Comparison of ENCODE assay signal across 24 cellular contexts in the genomic region with DNA sequence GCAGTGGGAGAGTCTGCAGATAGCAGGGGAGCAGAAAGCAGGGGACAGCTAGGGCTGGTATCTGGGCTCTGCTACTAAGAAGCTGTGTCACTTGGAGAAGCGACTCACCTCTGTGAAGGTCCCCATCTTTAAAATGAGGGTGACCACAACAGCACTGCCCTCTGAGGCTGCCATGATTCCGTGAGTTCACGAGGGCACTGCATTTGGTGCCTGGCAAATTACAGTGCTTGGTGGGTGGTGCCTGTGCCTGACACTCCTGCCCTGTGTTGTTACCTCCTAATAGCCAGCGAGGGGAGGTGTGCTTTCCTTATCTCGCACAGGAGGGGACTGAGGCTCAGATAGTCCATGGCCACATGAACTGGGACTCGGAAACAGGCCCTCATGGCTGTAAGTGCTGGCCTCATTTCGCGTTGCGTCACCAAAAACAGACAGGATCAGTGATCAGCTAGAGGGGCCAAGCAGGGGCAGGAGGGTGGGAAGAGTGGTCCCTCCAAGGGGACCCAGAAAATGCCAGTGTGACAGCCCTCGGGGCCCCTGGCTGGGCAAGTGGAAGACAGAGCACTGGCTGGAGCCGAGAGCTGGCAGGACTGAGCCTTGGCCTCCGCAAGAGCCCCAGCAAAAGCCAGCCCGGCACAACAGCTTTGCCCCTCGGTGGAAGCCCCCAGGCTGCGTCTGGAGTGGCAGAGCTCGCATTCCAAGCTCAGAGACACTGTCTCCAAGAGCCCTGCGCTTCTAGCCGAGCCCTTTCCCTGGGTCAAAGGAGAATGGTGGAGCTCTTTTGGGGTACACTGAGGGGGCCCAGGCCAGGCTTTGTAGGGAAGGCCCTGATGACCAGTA. TPM values are rescaled to one million over a fixed set of nuclear protein-coding genes. Genes with fewer than 3 reads are reported as not detected.
DNase-seq lines count a peak whose midpoint lies in the region; ATAC-seq, FAIRE-seq and TF ChIP-seq lines count a peak whose summit lies in the region.
"Had no signal": no experiment of that assay in that cellular context is flagged by ENCODE, and none has a peak within 500 bp of the region (broad histone marks: within the 10 kb centered on the region; RNA-seq: fewer than 3 reads in every experiment).

No MANE protein-coding gene starts in this region.

- H2BK120ac ChIP-seq in H1 (replicated peaks; ENCODE audit: low read depth, low read length) = peak overlapping the region; percentile 6

- H4K8ac ChIP-seq in H1 (ENCODE audit: extremely low read depth, insufficient read depth, low read length) = no peak overlapping the region; the same call in 1 of the 2 replicates

- H2BK5ac ChIP-seq in H1 (ENCODE audit: low read depth, low read length) = peak overlapping the region; percentile 63; the same call in 1 of the 2 replicates

- H3K14ac ChIP-seq in H1 (ENCODE audit: insufficient read length) = no peak overlapping the region

- no peak overlapping the region for H2AFZ ChIP-seq in H1 (ENCODE audit: low read length)
- H2AFZ ChIP-seq: parathyroid adenoma had no signal

- no peak for TF ChIP-seq RAD21 in H1 (IDR thresholded peaks at IDR 0.05 in 1 of 2, conservative IDR thresholded peaks at IDR 0.05 in 1 of 2; ENCODE audit: low read depth in 2 of 2, low read length in 2 of 2)

- POLR2A ChIA-PET in H1 (lab: Charles Lee; ENCODE audit: partially characterized antibody) = interaction anchor here (1.0 to 1.8 kb wide), 4 partner anchors 9 to 38 kb away, joined by 3 to 6 read pairs (median 4); a partner anchor contains a TSS

- no peak for TF ChIP-seq EP300 in H1 (IDR thresholded peaks at IDR 0.05; ENCODE audit: borderline replicate concordance in 1 of 2, low read depth in 2 of 2, low read length in 2 of 2)
- TF ChIP-seq EP300 in ovary (IDR thresholded peaks at IDR 0.05) = no peak
- no peak for TF ChIP-seq EP300 in upper lobe of left lung (IDR thresholded peaks at IDR 0.05)

- no peak overlapping the region for H3K56ac ChIP-seq in H1 (replicated peaks; ENCODE audit: insufficient read length, low read depth, low read length)

- WGBS in HUES64 = 75% methylated on average over 18 of the region's 18 CpGs
- 90% methylated on average over 18 of the region's 18 CpGs; no CpG with 5 or more reads in 1 of the 2 experiments for WGBS in H1 (ENCODE audit: extremely low coverage in 1 of 2, insufficient coverage in 1 of 2, insufficient read length in 1 of 2, insufficient replicate concordance in 2 of 2, low coverage in 1 of 2, low lambda C conversion rate in 2 of 2, missing lambda C conversion rate in 1 of 2), 2 experiments
- 90 to 95% (median 91%) methylated on average over 18 of the region's 18 CpGs for WGBS in ovary, 3 donors
- WGBS in upper lobe of left lung, 2 donors = 83 to 92% methylated on average over 16 to 18 of the region's 18 CpGs

- peak overlapping the region; percentile 10; the same call in 1 of the 2 replicates for H2BK15ac ChIP-seq in H1 (ENCODE audit: low read length)

- TF ChIP-seq CTCF in H1 (IDR thresholded peaks at IDR 0.05; ENCODE audit: control extremely low read depth in 1 of 3, insufficient read depth in 1 of 3, low read depth in 1 of 3, low read length in 3 of 3) (no peak), ovary (IDR thresholded peaks at IDR 0.05) (no peak), upper lobe of left lung (IDR thresholded peaks at IDR 0.05) (no peak)

- TF ChIP-seq POLR2A in H1 (IDR thresholded peaks at IDR 0.05; ENCODE audit: control extremely low read depth in 1 of 2, low read depth in 2 of 2, low read length in 2 of 2) = no peak
- no peak for TF ChIP-seq POLR2A in ovary (IDR thresholded peaks at IDR 0.05)
- no peak for TF ChIP-seq POLR2A in upper lobe of left lung (IDR thresholded peaks at IDR 0.05)

- H4K91ac ChIP-seq in H1 (replicated peaks; ENCODE audit: insufficient read length, low read length) = peak overlapping the region; percentile 87

- H3K23me2 ChIP-seq in H1 (ENCODE audit: low read depth, low read length) = no peaks in the 10 kb centered on the region

- peak overlapping the region; percentile 88; the same call in 1 of the 2 replicates for H2BK20ac ChIP-seq in H1 (ENCODE audit: low read length)

- H3K4me1 ChIP-seq in HUES64 (ENCODE audit: insufficient read depth, low read length) (peaks cover 24% of the 10 kb centered on the region), H1 (replicated peaks in 1 of 4; ENCODE audit: control insufficient read depth in 3 of 4, insufficient read depth in 4 of 4, low read length in 3 of 4) (peaks cover 6 to 20% (median 11%) of the 10 kb centered on the region in 4 experiments; a peak in 5 of 7 replicates), ovary (ENCODE audit: insufficient read depth) (peaks cover 31% of the 10 kb centered on the region), upper lobe of left lung (peaks cover 33 to 41% (median 35%) of the 10 kb centered on the region in 4 donors)

- no peak for DNase-seq in H1 (ENCODE audit: low read depth in 1 of 2, low spot score in 2 of 2)
- no peak for DNase-seq in ovary
- peak in 1 of 2 donors; percentile 54 for DNase-seq in upper lobe of left lung
- DNase-seq in HK-2 (ENCODE audit: unreplicated experiment) = no peak
- no peak for DNase-seq in medulla oblongata (ENCODE audit: extremely low spot score)
- no peak for DNase-seq in SIG-M5 treated with dmso at 0.1 percent for 504 hours (lab: John Stamatoyannopoulos, UW; ENCODE audit: unreplicated experiment)
- DNase-seq: activated CD4-positive, alpha-beta memory T cell treated with anti-CD3 and anti-CD28 coated beads, Interleukin-2, amount 10 ng/mL, durations not matched to agents 7 days and 5 days; activated naive CD4-positive, alpha-beta T cell treated with Interleukin-2 at 50 U/mL for 16 hours; aorta; cerebellar nuclear complex; effector memory CD4-positive, alpha-beta T cell; GM23248; heart left ventricle; immature natural killer cell; MM.1S; naive thymus-derived CD8-positive, alpha-beta T cell; NCI-H1694; NCI-H748 treated with DMSO at 0.1 percent for 48 hours; SIG-M5; small intestine; stimulated activated CD4-positive, alpha-beta T cell treated with anti-CD3 and anti-CD28 coated beads, Interleukin-4, amount 100 ng/mL, for 24 hours had no signal

- CTCF ChIA-PET in H1 (lab: Charles Lee; ENCODE audit: partially characterized antibody) = interaction anchor here (0.7 to 7.7 kb wide), 6 partner anchors 12 to 143 kb away, joined by 3 to 86 read pairs (median 3); no protein-coding TSS in a partner anchor

- intact Hi-C loops in ovary (cut with DNase I) = loop anchor here in 1 of 4 donors (5.0 kb wide), 1 partner anchor 97 kb away; a partner anchor contains a TSS

- H2BK12ac ChIP-seq in H1 (ENCODE audit: low read depth, low read length) = peak overlapping the region; percentile 3

- no peak overlapping the region for H3K4me3 ChIP-seq in HUES64 (ENCODE audit: low read length)
- H3K4me3 ChIP-seq in H1 (ENCODE audit: extremely low read depth in 1 of 4, insufficient read depth in 2 of 4, low read depth in 3 of 4, low read length in 4 of 4) = no peak overlapping the region
- no peak overlapping the region for H3K4me3 ChIP-seq in ovary
- no peak overlapping the region for H3K4me3 ChIP-seq in upper lobe of left lung
- H3K4me3 ChIP-seq: GM23248 had no signal

- H3K9me3 ChIP-seq in HUES64 (ENCODE audit: insufficient read depth, low read depth, low read length) = no peaks in the 10 kb centered on the region
- no peaks in the 10 kb centered on the region for H3K9me3 ChIP-seq in H1 (ENCODE audit: insufficient read depth in 2 of 2, low read depth in 1 of 2, low read length in 1 of 2)
- H3K9me3 ChIP-seq in ovary = no peaks in the 10 kb centered on the region
- H3K9me3 ChIP-seq in upper lobe of left lung = no peaks in the 10 kb centered on the region
- H3K9me3 ChIP-seq: heart left ventricle had no signal

- H3K23ac ChIP-seq in H1 (ENCODE audit: insufficient read length) = no peak overlapping the region

- H4K20me1 ChIP-seq in H1 (replicated peaks in 1 of 2; ENCODE audit: control insufficient read depth in 1 of 2, insufficient read depth in 2 of 2, low read length in 2 of 2) = no peaks in the 10 kb centered on the region

- H3K27ac ChIP-seq in HUES64 (ENCODE audit: low read depth, low read length) = peak overlapping the region; percentile 17; the same call in 1 of the 2 replicates
- H3K27ac ChIP-seq in H1 (ENCODE audit: low read depth, low read length) = no peak overlapping the region; the same call in 1 of the 2 replicates
- peak overlapping the region; percentile 76 to 87 for H3K27ac ChIP-seq in ovary
- H3K27ac ChIP-seq in upper lobe of left lung = peak overlapping the region; percentile 82 to 92 (median 88)
- H3K27ac ChIP-seq: GM23248, parathyroid adenoma had no signal

- no peaks in the 10 kb centered on the region for H3K79me2 ChIP-seq in H1 (ENCODE audit: control insufficient read depth in 1 of 2, insufficient read depth in 2 of 2, low read length in 2 of 2)
- H3K79me2 ChIP-seq: parathyroid adenoma had no signal

- H2AK5ac ChIP-seq in H1 (ENCODE audit: low read depth, low read length) = 0 out of 2 replicates have a peak overlapping the region, but pooled peaks have one; percentile 34

- no peaks in the 10 kb centered on the region for H3K36me3 ChIP-seq in HUES64 (ENCODE audit: insufficient read depth, low read length)
- no peaks in the 10 kb centered on the region for H3K36me3 ChIP-seq in H1 (ENCODE audit: control insufficient read depth in 2 of 4, insufficient read depth in 4 of 4, low read length in 3 of 4)
- H3K36me3 ChIP-seq in ovary = no peaks in the 10 kb centered on the region
- no peaks in the 10 kb centered on the region for H3K36me3 ChIP-seq in upper lobe of left lung
- H3K36me3 ChIP-seq: heart left ventricle had no signal

- H3K18ac ChIP-seq in H1 (ENCODE audit: extremely low read depth, low read length) = peak overlapping the region; percentile 52; the same call in 1 of the 2 replicates

- H3K79me1 ChIP-seq in H1 (ENCODE audit: low read depth, low read length) = no peaks in the 10 kb centered on the region

- no peak overlapping the region for H3K4me2 ChIP-seq in H1 (ENCODE audit: insufficient read depth in 1 of 2, low read depth in 2 of 2, low read length in 2 of 2)

- peak overlapping the region; percentile 6 for H4K5ac ChIP-seq in H1 (ENCODE audit: insufficient read length, low read depth, low read length)

- H3K9ac ChIP-seq in HUES64 (ENCODE audit: low read depth, low read length) (peak overlapping the region; percentile 0; the same call in 1 of the 2 replicates), H1 (replicated peaks in 1 of 4; ENCODE audit: extremely low read depth in 1 of 4, low read depth in 3 of 4, low read length in 3 of 4) (no peak overlapping the region)
- H3K9ac ChIP-seq: GM23248, parathyroid adenoma had no signal

- peak overlapping the region; percentile 46 for H3K4ac ChIP-seq in H1 (replicated peaks; ENCODE audit: insufficient read length, low read depth, low read length)

- H3K27me3 ChIP-seq in HUES64 (ENCODE audit: insufficient read depth, low read length) (no peaks in the 10 kb centered on the region), H1 (replicated peaks in 1 of 4; ENCODE audit: control insufficient read depth in 3 of 4, extremely low read depth in 1 of 4, insufficient read depth in 3 of 4, low read length in 3 of 4) (no peaks in the 10 kb centered on the region), ovary (no peaks in the 10 kb centered on the region), upper lobe of left lung (no peaks in the 10 kb centered on the region)
- H3K27me3 ChIP-seq: heart left ventricle had no signal

- no peak for FAIRE-seq in H1 (lab: Jason Lieb, UNC)
- FAIRE-seq: GM18507, small intestine had no signal

- no peak for ATAC-seq in upper lobe of left lung (ENCODE audit: low FRiP score in 2 of 2)
- ATAC-seq: heart left ventricle; naive thymus-derived CD8-positive, alpha-beta T cell had no signal

RNA-seq across cellular contexts. Expression of a gene that starts 17.3 kb away (rescaled TPM):
- polyA plus RNA-seq in HUES64 (2013, experiment 1 of 2) = 38.5 TPM
- 71.4 TPM for polyA plus RNA-seq in HUES64 (2013, experiment 2 of 2)
- 25.8 and 26.4 TPM in 2 replicates for total RNA-seq in H1 (2021; fragmentation: NEBNext Ultra II Directional; extraction: Animal tissue kit (Norgen Biotek cat#: 25700))
- 58.9 and 75.1 TPM in 2 replicates for polyA plus RNA-seq in H1 (2011; rRNA removed)
- polyA plus RNA-seq in H1 (2011; cell fraction: cytosol; rRNA removed) = 79.1 TPM
- polyA plus RNA-seq in H1 (2011; cell fraction: nucleus; rRNA removed) = 28.9 TPM
- 33.0 to 61.3 TPM (median 43.3 TPM) in 4 replicates for polyA plus RNA-seq in H1 (2012, experiment 1 of 2)
- polyA plus RNA-seq in H1 (2012, experiment 2 of 2) = 15.1 TPM
- polyA plus RNA-seq in H1 (2013, experiment 1 of 2) = 24.6 TPM
- polyA plus RNA-seq in H1 (2013, experiment 2 of 2) = 28.6 TPM
- 13.6 and 20.7 TPM in 2 replicates for polyA minus RNA-seq in H1 (2011; rRNA and poly(A)+ RNA removed)
- 33.6 TPM for polyA minus RNA-seq in H1 (2011; cell fraction: cytosol; rRNA and poly(A)+ RNA removed)
- 17.5 TPM for polyA minus RNA-seq in H1 (2011; cell fraction: nucleus; rRNA and poly(A)+ RNA removed)
- total RNA-seq in ovary = 100 to 1,000 TPM in 2 of 7 donors, 10 to 100 TPM in 5; 45.1 to 166 (median 70.1) TPM
- polyA plus RNA-seq in ovary = 10 to 100 TPM; 39.8 to 47.6 TPM
- 100 to 1,000 TPM in 1 of 6 donors, 10 to 100 TPM in 5; 34.6 to 114 (median 51.9) TPM for total RNA-seq in upper lobe of left lung
